Comparison of ENCODE assay signal across 18 cellular contexts in genomic region chr16:51630051-51630450, GRCh38.
DNase-seq lines count a peak whose midpoint lies in the region; TF ChIP-seq lines count a peak whose summit lies in the region.
"Had no signal": no experiment of that assay in that cellular context is flagged by ENCODE, and none has a peak within 500 bp of the region (broad histone marks: within the 10 kb centered on the region; RNA-seq: fewer than 3 reads in every experiment).

No MANE protein-coding gene starts in this region.

- in situ Hi-C loops in ACHN (cut with HindIII; ENCODE audit: low pct_ligation_motif_present, low pct_unique_long_range_greater_than_20kb, low sequenced_read_pairs) = no loop called here

- peak overlapping the region; percentile 40; the same call in 1 of the 2 replicates for H3K27ac ChIP-seq in HEK293 (ENCODE audit: extremely low read depth, low read depth, low read length)
- H3K27ac ChIP-seq in endodermal cell (ENCODE audit: low read depth, low read length) = no peak overlapping the region
- H3K27ac ChIP-seq: A549, BLaER1, GM23248 had no signal

- TF ChIP-seq CTCF in HEK293 (tag by site-specific recombination; IDR thresholded peaks at IDR 0.05) (no peak), endodermal cell (conservative IDR thresholded peaks at IDR 0.05) (peak; percentile 14)

- peaks cover 36% of the 10 kb centered on the region for H3K27me3 Mint-ChIP-seq in endodermal cell (ENCODE audit: insufficient read depth)
- H3K27me3 Mint-ChIP-seq in T-helper 2 cell treated with Interferon-gamma antibody and Interleukin-4, amounts not matched to agents 5 μg/mL and 100 μg/mL, for 36 hours (ENCODE audit: low read depth) = no peaks in the 10 kb centered on the region
- H3K27me3 Mint-ChIP-seq: CD8-positive, alpha-beta memory T cell had no signal

- no peaks in the 10 kb centered on the region for H3K27me3 ChIP-seq in endodermal cell (ENCODE audit: control insufficient read depth, insufficient read depth, low read length, poor library complexity, severe bottlenecking)
- H3K27me3 ChIP-seq: BLaER1 had no signal

- no peak overlapping the region for H3K4me3 Mint-ChIP-seq in endodermal cell
- H3K4me3 Mint-ChIP-seq in T-helper 2 cell treated with Interferon-gamma antibody and Interleukin-4, amounts not matched to agents 5 μg/mL and 100 μg/mL, for 36 hours = no peak overlapping the region
- H3K4me3 Mint-ChIP-seq: CD8-positive, alpha-beta memory T cell had no signal

- H3K9me3 ChIP-seq in HEK293 (ENCODE audit: control insufficient read depth, insufficient read depth, low read depth, low read length) (no peaks in the 10 kb centered on the region), endodermal cell (ENCODE audit: control insufficient read depth, low read length) (no peaks in the 10 kb centered on the region)
- H3K9me3 ChIP-seq: A549 had no signal

- H3K4me3 ChIP-seq in HEK293 (ENCODE audit: low read depth, low read length) (no peak overlapping the region), endodermal cell (ENCODE audit: low read length) (no peak overlapping the region)
- H3K4me3 ChIP-seq: A549, BLaER1, GM12878, GM23248 had no signal

- POLR2A ChIA-PET in HEK293 (lab: Yijun Ruan, JAX) = no interaction called here

- H3K27ac Mint-ChIP-seq in endodermal cell = no peak overlapping the region
- H3K27ac Mint-ChIP-seq in T-helper 2 cell treated with Interferon-gamma antibody and Interleukin-4, amounts not matched to agents 5 μg/mL and 100 μg/mL, for 36 hours = no peak overlapping the region
- H3K27ac Mint-ChIP-seq: CD8-positive, alpha-beta memory T cell had no signal

- peaks cover 11% of the 10 kb centered on the region for H3K9me3 Mint-ChIP-seq in endodermal cell
- peaks cover 48% of the 10 kb centered on the region for H3K9me3 Mint-ChIP-seq in T-helper 2 cell treated with Interferon-gamma antibody and Interleukin-4, amounts not matched to agents 5 μg/mL and 100 μg/mL, for 36 hours

- H3K36me3 Mint-ChIP-seq in endodermal cell (ENCODE audit: low read depth) = no peaks in the 10 kb centered on the region
- H3K36me3 Mint-ChIP-seq in T-helper 2 cell treated with Interferon-gamma antibody and Interleukin-4, amounts not matched to agents 5 μg/mL and 100 μg/mL, for 36 hours (ENCODE audit: low read depth) = no peaks in the 10 kb centered on the region
- H3K36me3 Mint-ChIP-seq: CD8-positive, alpha-beta memory T cell had no signal

- CTCF ChIA-PET in HEK293 (lab: Yijun Ruan, JAX) = interaction anchor here (0.6 kb wide), 1 partner anchor 253 kb away, joined by 4 read pairs; no protein-coding TSS in a partner anchor

- H3K9ac ChIP-seq in endodermal cell (ENCODE audit: extremely low read depth, low read length, poor library complexity, severe bottlenecking) = no peak overlapping the region
- H3K9ac ChIP-seq: BLaER1, GM23248 had no signal

- WGBS in endodermal cell (ENCODE audit: insufficient coverage in 1 of 2, insufficient read length in 1 of 2), 2 experiments = 22 to 38% methylated on average over 3 of the region's 3 CpGs

- H3K4me1 ChIP-seq in HEK293 (ENCODE audit: control insufficient read depth, insufficient read depth, low read length) = peaks cover 13% of the 10 kb centered on the region
- no peaks in the 10 kb centered on the region for H3K4me1 ChIP-seq in endodermal cell (ENCODE audit: control insufficient read depth, insufficient read depth, low read length)
- H3K4me1 ChIP-seq: A549, BLaER1 had no signal

- H3K36me3 ChIP-seq in HEK293 (ENCODE audit: control insufficient read depth in 2 of 2, insufficient read depth in 1 of 2, low read length in 2 of 2) = no peaks in the 10 kb centered on the region
- H3K36me3 ChIP-seq in endodermal cell (ENCODE audit: control insufficient read depth, insufficient read depth, low read length) = no peaks in the 10 kb centered on the region
- H3K36me3 ChIP-seq: BLaER1 had no signal

- DNase-seq in endodermal cell (no peak), iPS-NIHi7 (ENCODE audit: extremely low spot score) (peak; percentile 59), NCI-H1048 (lab: John Stamatoyannopoulos, UW) (no peak), COLO668 (lab: John Stamatoyannopoulos, UW; ENCODE audit: unreplicated experiment) (no peak), ACHN (no peak)
- no peak for DNase-seq in T-helper 2 cell treated with Interferon-gamma antibody and Interleukin-4, amounts not matched to agents 5 μg/mL and 100 μg/mL, for 36 hours (ENCODE audit: low spot score)
- DNase-seq: AML-193; Calu3; CD8-positive, alpha-beta memory T cell; DMS79; GM23248; HCEC 1CT; IMR-90; KBM-7 had no signal

- H3K4me1 Mint-ChIP-seq in endodermal cell = peaks cover 15% of the 10 kb centered on the region
- H3K4me1 Mint-ChIP-seq in T-helper 2 cell treated with Interferon-gamma antibody and Interleukin-4, amounts not matched to agents 5 μg/mL and 100 μg/mL, for 36 hours (ENCODE audit: low read depth) = no peaks in the 10 kb centered on the region
- H3K4me1 Mint-ChIP-seq: CD8-positive, alpha-beta memory T cell had no signal

TF ChIP-seq in HEK293, 187 proteins besides CTCF, POLR2A, EP300 and RAD21 (continues in another document):
- TF ChIP-seq REST (tag by site-specific recombination; IDR thresholded peaks at IDR 0.05) = no peak
- TF ChIP-seq ZBTB17 (tag by site-specific recombination; IDR thresholded peaks at IDR 0.05) = no peak
- TF ChIP-seq ZSCAN30 (tag by site-specific recombination; IDR thresholded peaks at IDR 0.05) = no peak
- no peak for TF ChIP-seq ZNF302 (tag by site-specific recombination; IDR thresholded peaks at IDR 0.05; ENCODE audit: low read depth)
- TF ChIP-seq YY2 (tag by site-specific recombination; IDR thresholded peaks at IDR 0.05) = no peak
- TF ChIP-seq ZNF501 (tag by site-specific recombination; IDR thresholded peaks at IDR 0.05) = no peak
- no peak for TF ChIP-seq ZNF48 (tag by site-specific recombination; IDR thresholded peaks at IDR 0.05)
- no peak for TF ChIP-seq KLF16 (tag by site-specific recombination; IDR thresholded peaks at IDR 0.05)
- TF ChIP-seq ZBTB26 (tag by site-specific recombination; optimal IDR thresholded peaks at IDR 0.05) = no peak
- no peak for TF ChIP-seq MZF1 (tag by site-specific recombination; IDR thresholded peaks at IDR 0.05; ENCODE audit: borderline replicate concordance)
- TF ChIP-seq, protein P1, sequence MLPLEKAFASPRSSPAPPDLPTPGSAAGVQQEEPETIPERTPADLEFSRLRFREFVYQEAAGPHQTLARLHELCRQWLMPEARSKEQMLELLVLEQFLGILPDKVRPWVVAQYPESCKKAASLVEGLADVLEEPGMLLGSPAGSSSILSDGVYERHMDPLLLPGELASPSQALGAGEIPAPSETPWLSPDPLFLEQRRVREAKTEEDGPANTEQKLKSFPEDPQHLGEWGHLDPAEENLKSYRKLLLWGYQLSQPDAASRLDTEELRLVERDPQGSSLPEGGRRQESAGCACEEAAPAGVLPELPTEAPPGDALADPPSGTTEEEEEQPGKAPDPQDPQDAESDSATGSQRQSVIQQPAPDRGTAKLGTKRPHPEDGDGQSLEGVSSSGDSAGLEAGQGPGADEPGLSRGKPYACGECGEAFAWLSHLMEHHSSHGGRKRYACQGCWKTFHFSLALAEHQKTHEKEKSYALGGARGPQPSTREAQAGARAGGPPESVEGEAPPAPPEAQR (tag by site-specific recombination; IDR thresholded peaks at IDR 0.05) = no peak
